Comparison of ENCODE assay signal across 8 cellular contexts in genomic region chr10:74826142-74827044, GRCh38. TPM values are rescaled to one million over a fixed set of nuclear protein-coding genes. Genes with fewer than 3 reads are reported as not detected.
DNase-seq lines count a peak whose midpoint lies in the region; ATAC-seq and TF ChIP-seq lines count a peak whose summit lies in the region.

Gene KAT6B, plus strand, starts transcription at chr10:74826600. Its CDS starts 16,258 bp downstream, at chr10:74842858.

- peaks cover 40% of the 10 kb centered on the region for H4K20me1 ChIP-seq in smooth muscle cell (ENCODE audit: low read depth)

- peak within 1 kb of the TSS; percentile 97 for H3K27ac ChIP-seq in smooth muscle cell (ENCODE audit: low read depth)

- H3F3A ChIP-seq in smooth muscle cell (ENCODE audit: low read depth), result no peaks in the 10 kb centered on the region

- 0 out of 2 replicates have a peak, but pooled peaks cover 3% of the 10 kb centered on the region for H3K36me3 Mint-ChIP-seq in WTC11

- ATAC-seq in GM18909 (IDR thresholded peaks at IDR 0.05; ENCODE audit: poor library complexity, unreplicated experiment) (peak; percentile 90), HG03175 (IDR thresholded peaks at IDR 0.05; ENCODE audit: unreplicated experiment) (peak; percentile 90), WTC11 (peak; percentile 90)

- peak within 1 kb of the TSS; percentile 93 for H3K4me3 Mint-ChIP-seq in WTC11

- CTCF ChIA-PET in WTC11 (lab: Charles Lee), result interaction anchor here (0.6 to 1.4 kb wide), 17 partner anchors 10 to 1082 kb away, joined by 3 to 7 read pairs (median 3); partner anchors contain the start of genes CAMK2G and COMTD1

- H3K27ac Mint-ChIP-seq in WTC11, result peak within 1 kb of the TSS; percentile 98

- TF ChIP-seq CTCF in AG09309 (IDR thresholded peaks at IDR 0.05; ENCODE audit: control insufficient read depth, insufficient read depth, low read depth, low read length, missing control alignments) (peak; percentile 29), WTC11 (IDR thresholded peaks at IDR 0.05) (no peak), cardiac fibroblast (IDR thresholded peaks at IDR 0.05; ENCODE audit: low read depth, low read length) (no peak), smooth muscle cell (IDR thresholded peaks at IDR 0.05; ENCODE audit: borderline replicate concordance, insufficient read depth, poor library complexity, severe bottlenecking) (peak; percentile 38)

- H3K4me1 ChIP-seq in smooth muscle cell (ENCODE audit: low read depth), result peaks cover 4% of the 10 kb centered on the region

- no peaks in the 10 kb centered on the region for H3K36me3 ChIP-seq in smooth muscle cell (ENCODE audit: low read depth)

- no peaks in the 10 kb centered on the region for H3K9me3 Mint-ChIP-seq in WTC11

- POLR2A ChIA-PET in WTC11 (lab: Charles Lee), result interaction anchor here (0.5 to 0.7 kb wide), 4 partner anchors 45 to 827 kb away, joined by 3 to 4 read pairs (median 3); no protein-coding TSS in a partner anchor

- WGBS in smooth muscle cell (ENCODE audit: low lambda C conversion rate), result 1% methylated on average over 39 of the region's 67 CpGs

- H3K27me3 Mint-ChIP-seq in WTC11 (ENCODE audit: low read depth), result no peaks in the 10 kb centered on the region

- peak within 1 kb of the TSS; percentile 99 for H3K9ac ChIP-seq in smooth muscle cell (ENCODE audit: low read depth)

- H3K4me3 ChIP-seq in AG09309 (ENCODE audit: control insufficient read depth, low read depth, low read length) (peak within 1 kb of the TSS; percentile 84), cardiac fibroblast (replicated peaks in 1 of 2; ENCODE audit: low read depth in 2 of 2, low read length in 2 of 2) (peak within 1 kb of the TSS; percentile 81 to 96), smooth muscle cell (peak within 1 kb of the TSS; percentile 94)

- DNase-seq in AG09309 (ENCODE audit: low read depth), result peak; percentile 100
- DNase-seq in NCI-H226, result peak; percentile 99
- DNase-seq in WTC11 (ENCODE audit: low spot score), result peak; percentile 100
- peak; percentile 100 for DNase-seq in cardiac fibroblast (ENCODE audit: low read depth in 2 of 2)
- peak; percentile 95 for DNase-seq in iPS-NIHi7 (ENCODE audit: extremely low spot score)
- DNase-seq in smooth muscle cell (lab: John Stamatoyannopoulos, UW; ENCODE audit: unreplicated experiment), result peak; percentile 96

- peaks cover 28% of the 10 kb centered on the region for H3K79me2 ChIP-seq in smooth muscle cell (ENCODE audit: low read depth)

- H3K4me2 ChIP-seq in smooth muscle cell, result peak within 1 kb of the TSS; percentile 97

- peaks cover 51% of the 10 kb centered on the region for H3K4me1 Mint-ChIP-seq in WTC11

- H3K27me3 ChIP-seq in smooth muscle cell (ENCODE audit: low read depth), result no peaks in the 10 kb centered on the region

- H3K9me3 ChIP-seq in smooth muscle cell (replicated peaks; ENCODE audit: low read depth), result no peaks in the 10 kb centered on the region

- peak within 1 kb of the TSS; percentile 92 for H2AFZ ChIP-seq in smooth muscle cell (ENCODE audit: low read depth)

TF ChIP-seq in WTC11, 78 proteins besides CTCF, POLR2A, EP300 and RAD21:
- TF ChIP-seq ZNF232 (CRISPR knock-in tag; IDR thresholded peaks at IDR 0.05) (peak; percentile 65; the same call in 1 of the 2 replicates), GABPB1 (CRISPR knock-in tag; IDR thresholded peaks at IDR 0.05) (0 out of 2 replicates have a peak, but pooled peaks have one; percentile 14), NR1H2 (CRISPR knock-in tag; IDR thresholded peaks at IDR 0.05) (no peak), NFYB (CRISPR knock-in tag; conservative IDR thresholded peaks at IDR 0.05; ENCODE audit: low read depth) (peak; percentile 98), ETV6 (CRISPR knock-in tag; IDR thresholded peaks at IDR 0.05) (0 out of 2 replicates have a peak, but pooled peaks have one; percentile 24), SOX15 (CRISPR knock-in tag; IDR thresholded peaks at IDR 0.05) (no peak), ZNF138 (CRISPR knock-in tag; conservative IDR thresholded peaks at IDR 0.05) (no peak), FOXK1 (CRISPR knock-in tag; IDR thresholded peaks at IDR 0.05) (peak; percentile 98), ELF4 (CRISPR knock-in tag; IDR thresholded peaks at IDR 0.05; ENCODE audit: low read depth) (no peak), IRF1 (CRISPR knock-in tag; IDR thresholded peaks at IDR 0.05) (0 out of 2 replicates have a peak, but pooled peaks have one; percentile 28), TEAD1 (CRISPR knock-in tag; IDR thresholded peaks at IDR 0.05) (0 out of 2 replicates have a peak, but pooled peaks have one; percentile 5)
- TF ChIP-seq, protein P1, sequence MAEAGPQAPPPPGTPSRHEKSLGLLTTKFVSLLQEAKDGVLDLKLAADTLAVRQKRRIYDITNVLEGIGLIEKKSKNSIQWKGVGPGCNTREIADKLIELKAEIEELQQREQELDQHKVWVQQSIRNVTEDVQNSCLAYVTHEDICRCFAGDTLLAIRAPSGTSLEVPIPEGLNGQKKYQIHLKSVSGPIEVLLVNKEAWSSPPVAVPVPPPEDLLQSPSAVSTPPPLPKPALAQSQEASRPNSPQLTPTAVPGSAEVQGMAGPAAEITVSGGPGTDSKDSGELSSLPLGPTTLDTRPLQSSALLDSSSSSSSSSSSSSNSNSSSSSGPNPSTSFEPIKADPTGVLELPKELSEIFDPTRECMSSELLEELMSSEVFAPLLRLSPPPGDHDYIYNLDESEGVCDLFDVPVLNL (CRISPR knock-in tag; IDR thresholded peaks at IDR 0.05; ENCODE audit: borderline replicate concordance, low read depth), result no peak
- TF ChIP-seq, protein P2, sequence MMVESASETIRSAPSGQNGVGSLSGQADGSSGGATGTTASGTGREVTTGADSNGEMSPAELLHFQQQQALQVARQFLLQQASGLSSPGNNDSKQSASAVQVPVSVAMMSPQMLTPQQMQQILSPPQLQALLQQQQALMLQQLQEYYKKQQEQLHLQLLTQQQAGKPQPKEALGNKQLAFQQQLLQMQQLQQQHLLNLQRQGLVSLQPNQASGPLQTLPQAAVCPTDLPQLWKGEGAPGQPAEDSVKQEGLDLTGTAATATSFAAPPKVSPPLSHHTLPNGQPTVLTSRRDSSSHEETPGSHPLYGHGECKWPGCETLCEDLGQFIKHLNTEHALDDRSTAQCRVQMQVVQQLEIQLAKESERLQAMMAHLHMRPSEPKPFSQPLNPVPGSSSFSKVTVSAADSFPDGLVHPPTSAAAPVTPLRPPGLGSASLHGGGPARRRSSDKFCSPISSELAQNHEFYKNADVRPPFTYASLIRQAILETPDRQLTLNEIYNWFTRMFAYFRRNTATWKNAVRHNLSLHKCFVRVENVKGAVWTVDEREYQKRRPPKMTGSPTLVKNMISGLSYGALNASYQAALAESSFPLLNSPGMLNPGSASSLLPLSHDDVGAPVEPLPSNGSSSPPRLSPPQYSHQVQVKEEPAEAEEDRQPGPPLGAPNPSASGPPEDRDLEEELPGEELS (CRISPR knock-in tag; IDR thresholded peaks at IDR 0.05), result peak; percentile 77; the same call in 1 of the 2 replicates

RNA-seq across cellular contexts. Expression of gene KAT6B, which starts in this region (rescaled TPM):
- 18.5 to 24.2 TPM (median 19.8 TPM) in 3 replicates for total RNA-seq in WTC11 (2021)
- 12.2 and 19.8 TPM in 2 replicates for total RNA-seq in smooth muscle cell
- 9.0 and 13.5 TPM in 2 replicates for polyA plus RNA-seq in smooth muscle cell

Comparison
In these comparisons a context has a peak if more than half of its experiments do, and no peak if none do; other contexts are left out.
1. Peak in every context shown above with its lines: DNase-seq, ATAC-seq, H3K4me3 ChIP-seq and H3K27ac ChIP-seq.
2. CTCF ChIP-seq: peak in AG09309 (single experiment) and smooth muscle cell (single experiment); none in WTC11 (single experiment) and cardiac fibroblast (single experiment).